Comparison of ENCODE assay signal across 7 cellular contexts in genomic region chr17:40283662-40284061, GRCh38.
DNase-seq lines count a peak whose midpoint lies in the region; FAIRE-seq and TF ChIP-seq lines count a peak whose summit lies in the region.

No MANE protein-coding gene starts in this region.

- peaks cover 32% of the 10 kb centered on the region for H3K4me1 Mint-ChIP-seq in T-helper 1 cell treated with Interleukin-12 subunit alpha and Interleukin-12 subunit beta and Interleukin-4 antibody, amounts not matched to agents 30 μg/mL and 1 μg/mL, for 36 hours (ENCODE audit: low read depth)

- H3K4me3 ChIP-seq in fibroblast of mammary gland (ENCODE audit: control insufficient read depth, low read depth, low read length) (peak overlapping the region; percentile 30), skin epidermis (no peak overlapping the region)

- TF ChIP-seq CTCF in fibroblast of mammary gland (conservative IDR thresholded peaks at IDR 0.05; ENCODE audit: control insufficient read depth, insufficient read depth, low read depth, low read length), result no peak

- H3K27ac ChIP-seq in skin epidermis, result peak overlapping the region in 17 of 21 experiments; percentile 10 to 81 (median 61)

- no peak for FAIRE-seq in H54 (lab: Jason Lieb, UNC)

- no peaks in the 10 kb centered on the region for H3K9me3 Mint-ChIP-seq in T-helper 1 cell treated with Interleukin-12 subunit alpha and Interleukin-12 subunit beta and Interleukin-4 antibody, amounts not matched to agents 30 μg/mL and 1 μg/mL, for 36 hours

- DNase-seq in H54 (ENCODE audit: insufficient read length, low spot score) (peak; percentile 53), fibroblast of mammary gland (ENCODE audit: low read depth) (peak; percentile 96), NCI-H146 treated with DMSO at 0.1 percent for 48 hours (lab: John Stamatoyannopoulos, UW; ENCODE audit: unreplicated experiment) (no peak), NCI-H1092 (lab: John Stamatoyannopoulos, UW) (no peak), AML-193 (lab: John Stamatoyannopoulos, UW) (no peak)

- H3K27me3 Mint-ChIP-seq in T-helper 1 cell treated with Interleukin-12 subunit alpha and Interleukin-12 subunit beta and Interleukin-4 antibody, amounts not matched to agents 30 μg/mL and 1 μg/mL, for 36 hours (ENCODE audit: low read depth), result no peaks in the 10 kb centered on the region

- H3K4me3 Mint-ChIP-seq in T-helper 1 cell treated with Interleukin-12 subunit alpha and Interleukin-12 subunit beta and Interleukin-4 antibody, amounts not matched to agents 30 μg/mL and 1 μg/mL, for 36 hours, result no peak overlapping the region

- TF ChIP-seq POLR2A in H54 (IDR thresholded peaks at IDR 0.05; ENCODE audit: low read depth, low read length), result no peak

- H3K36me3 Mint-ChIP-seq in T-helper 1 cell treated with Interleukin-12 subunit alpha and Interleukin-12 subunit beta and Interleukin-4 antibody, amounts not matched to agents 30 μg/mL and 1 μg/mL, for 36 hours (ENCODE audit: low read depth), result peaks cover 28% of the 10 kb centered on the region

- H3K27ac Mint-ChIP-seq in T-helper 1 cell treated with Interleukin-12 subunit alpha and Interleukin-12 subunit beta and Interleukin-4 antibody, amounts not matched to agents 30 μg/mL and 1 μg/mL, for 36 hours, result peak overlapping the region; percentile 50

Comparison
In these comparisons a context has a peak if more than half of its experiments do, and no peak if none do; other contexts are left out.
1. DNase-seq: peak in H54 (single experiment) and fibroblast of mammary gland (single experiment); none in NCI-H146 treated with DMSO at 0.1 percent for 48 hours (single experiment), NCI-H1092 (single experiment) and AML-193 (0 of 2).